22 cellular contexts compared by ENCODE assay signal in genomic region chr3:69342074-69342473, GRCh38. TPM values are rescaled to one million over a fixed set of nuclear protein-coding genes. Genes with fewer than 3 reads are reported as not detected.
A peak's percentile ranks its signal among the peaks of the same experiment; 100 is the strongest.
DNase-seq lines count a peak whose midpoint lies in the region; ATAC-seq, FAIRE-seq and TF ChIP-seq lines count a peak whose summit lies in the region.
"Had no signal": no experiment of that assay in that cellular context is flagged by ENCODE, and none has a peak within 500 bp of the region (broad histone marks: within the 10 kb centered on the region; RNA-seq: fewer than 3 reads in every experiment).

No MANE protein-coding gene starts in this region.

- no peak overlapping the region for H2AFZ ChIP-seq in DND-41 (ENCODE audit: low read depth, low read length)
- H2AFZ ChIP-seq: GM23338 had no signal

- H3K9me3 ChIP-seq in DND-41 (ENCODE audit: insufficient read depth, low read length, severe bottlenecking), result peaks cover 9% of the 10 kb centered on the region
- peaks cover 0 to 3% of the 10 kb centered on the region in 2 donors for H3K9me3 ChIP-seq in left lung
- no peaks in the 10 kb centered on the region for H3K9me3 ChIP-seq in small intestine (ENCODE audit: control insufficient read depth, low read depth)

- FAIRE-seq in small intestine (lab: Jason Lieb, UNC), result no peak
- FAIRE-seq: GM12892, RCC 7860 had no signal

- ATAC-seq in DND-41 (ENCODE audit: insufficient read depth, low read depth) (no peak), left cardiac atrium (peak; percentile 30 to 72), left lung (peak; percentile 74), GM19455 (IDR thresholded peaks at IDR 0.05; ENCODE audit: unreplicated experiment) (no peak), HG03520 (IDR thresholded peaks at IDR 0.05; ENCODE audit: unreplicated experiment) (no peak), GM18867 (IDR thresholded peaks at IDR 0.05; ENCODE audit: unreplicated experiment) (no peak)
- ATAC-seq: GM23338 had no signal

- no peak overlapping the region for H3K4me2 ChIP-seq in DND-41 (ENCODE audit: insufficient read depth, low read length)
- H3K4me2 ChIP-seq: GM23338 had no signal

- H3K27me3 ChIP-seq in DND-41 (ENCODE audit: insufficient read depth, low read length, poor library complexity), result no peaks in the 10 kb centered on the region
- H3K27me3 ChIP-seq in left lung, result no peaks in the 10 kb centered on the region
- no peaks in the 10 kb centered on the region for H3K27me3 ChIP-seq in small intestine (ENCODE audit: control insufficient read depth in 2 of 2, insufficient read depth in 2 of 2, low read length in 2 of 2)

- H3K4me1 ChIP-seq in DND-41 (ENCODE audit: insufficient read depth, low read length), result peaks cover 30% of the 10 kb centered on the region
- H3K4me1 ChIP-seq in left lung, result peaks cover 3 to 28% of the 10 kb centered on the region in 2 donors
- no peaks in the 10 kb centered on the region for H3K4me1 ChIP-seq in small intestine (ENCODE audit: control insufficient read depth in 2 of 2, insufficient read depth in 1 of 2, low read depth in 1 of 2, low read length in 1 of 2)
- H3K4me1 ChIP-seq: Caco-2 had no signal

- DNase-seq in DND-41, result no peak
- no peak for DNase-seq in left cardiac atrium
- no peak for DNase-seq in left lung
- DNase-seq in small intestine, result peak; percentile 16
- DNase-seq: Caco-2; CD4-positive, alpha-beta memory T cell; DMS 273 treated with DMSO at 0.1 percent for 48 hours; Karpas-422; MV-4-11; NCI-H1694; NCI-H2081; NCI-H2171; NCI-H345; NCI-H524 treated with DMSO at 0.1 percent for 48 hours; OCI-M1 had no signal

- H3K27ac ChIP-seq in DND-41 (ENCODE audit: low read length) (peak overlapping the region; percentile 56; the same call in 1 of the 2 replicates), left lung (peak overlapping the region in 1 of 2 donors; percentile 57), small intestine (ENCODE audit: low read depth in 1 of 2, low read length in 1 of 2) (no peak overlapping the region)

- no peak overlapping the region for H3K9ac ChIP-seq in DND-41 (ENCODE audit: low read depth, low read length)

- H4K20me1 ChIP-seq in DND-41 (ENCODE audit: insufficient read depth, low read length), result no peaks in the 10 kb centered on the region

- intact Hi-C loops in left cardiac atrium (cut with DNase I), result no loop called here
- intact Hi-C loops in left lung (cut with DNase I), result no loop called here

- H3K36me3 ChIP-seq in DND-41 (ENCODE audit: insufficient read depth, low read length) (peaks cover 2% of the 10 kb centered on the region; the same call in 1 of the 2 replicates), left lung (no peaks in the 10 kb centered on the region), small intestine (ENCODE audit: control insufficient read depth in 2 of 2, insufficient read depth in 2 of 2, low read length in 2 of 2) (no peaks in the 10 kb centered on the region)
- H3K36me3 ChIP-seq: HAP-1 had no signal

- TF ChIP-seq CTCF in DND-41 (IDR thresholded peaks at IDR 0.05; ENCODE audit: borderline replicate concordance, extremely low read depth, low read length, poor library complexity, severe bottlenecking), result no peak
- TF ChIP-seq CTCF in left lung (IDR thresholded peaks at IDR 0.05), result no peak

- H3K4me3 ChIP-seq in DND-41 (ENCODE audit: low read depth in 1 of 2, low read length in 2 of 2), result no peak overlapping the region
- H3K4me3 ChIP-seq in left lung, result no peak overlapping the region
- no peak overlapping the region for H3K4me3 ChIP-seq in small intestine (ENCODE audit: low read depth in 1 of 2, low read length in 2 of 2)
- H3K4me3 ChIP-seq: GM23338, HAP-1 had no signal

- H3K79me2 ChIP-seq in DND-41 (ENCODE audit: insufficient read depth, low read length), result peaks cover 86% of the 10 kb centered on the region

RNA-seq across cellular contexts. Expression of gene FRMD4B, which starts 43.8 kb away (rescaled TPM):
- 10 to 100 TPM; 36.7 to 38.1 TPM for total RNA-seq in left cardiac atrium
- total RNA-seq in left lung, result 10 to 100 TPM; 49.0 to 70.6 TPM
- polyA plus RNA-seq in small intestine, result 1 to 10 TPM; 5.6 to 9.7 (median 7.1) TPM

Comparison
In these comparisons a context has a peak if more than half of its experiments do, and no peak if none do; other contexts are left out.
1. ATAC-seq: peak in left cardiac atrium (2 of 2) and left lung (single experiment); none in DND-41 (single experiment), GM19455 (single experiment), HG03520 (single experiment) and GM18867 (single experiment).